In the genomic region with DNA sequence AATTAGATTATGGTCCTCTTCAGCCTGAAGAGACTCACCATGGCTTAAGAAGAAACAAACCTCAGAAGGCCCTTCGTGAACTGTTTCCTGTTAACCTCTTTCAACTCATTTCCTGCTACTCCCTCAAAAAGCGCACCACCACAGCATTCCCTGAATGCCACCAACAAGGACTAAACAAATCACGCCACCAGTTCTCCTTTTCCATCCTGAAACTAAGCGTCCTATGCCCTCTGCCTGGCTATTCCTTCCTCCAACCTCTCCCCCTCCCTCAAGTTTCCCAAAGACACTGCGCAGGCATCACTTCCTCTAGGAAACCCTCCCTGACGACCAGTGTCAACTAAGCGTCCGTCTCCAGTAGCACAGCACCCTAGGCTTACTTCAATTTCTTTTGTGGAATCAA, we compare ENCODE assay signal across 12 cellular contexts. TPM values are rescaled to one million over a fixed set of nuclear protein-coding genes. Genes with fewer than 3 reads are reported as not detected.
A peak's percentile ranks its signal among the peaks of the same experiment; 100 is the strongest.
DNase-seq lines count a peak whose midpoint lies in the region; ATAC-seq, FAIRE-seq and TF ChIP-seq lines count a peak whose summit lies in the region.
"Had no signal": no experiment of that assay in that cellular context is flagged by ENCODE, and none has a peak within 500 bp of the region (broad histone marks: within the 10 kb centered on the region; RNA-seq: fewer than 3 reads in every experiment).

No MANE protein-coding gene starts in this region.

- peak overlapping the region; percentile 3 for H2BK5ac ChIP-seq in IMR-90 (ENCODE audit: low read depth, low read length, poor library complexity, severe bottlenecking)

- BruUV-seq in IMR-90 (replicated peaks; lab: Mats Ljungman, UMichigan) (no TSS peak), endothelial cell of umbilical vein (replicated peaks; lab: Mats Ljungman, UMichigan) (no TSS peak)

- DNase-seq in AG04450 (ENCODE audit: low read depth, low spot score) (no peak), IMR-90 (no peak), endothelial cell of umbilical vein (ENCODE audit: low read depth, low spot score) (peak; percentile 46), HCEC 1CT (no peak), NCI-H1105 treated with DMSO at 0.1 percent for 48 hours (lab: John Stamatoyannopoulos, UW) (no peak)
- DNase-seq: foreskin keratinocyte; stimulated activated CD4-positive, alpha-beta T cell treated with anti-CD3 and anti-CD28 coated beads, Interleukin-4, amount 100 ng/mL, for 24 hours; testis had no signal

- H3K9ac ChIP-seq in IMR-90 (ENCODE audit: low read depth, low read length) (no peak overlapping the region), endothelial cell of umbilical vein (replicated peaks; ENCODE audit: extremely low read depth, insufficient read depth, low read length) (peak overlapping the region; percentile 32)

- H2AK9ac ChIP-seq in IMR-90 (replicated peaks; ENCODE audit: low read depth, low read length, poor library complexity) = peak overlapping the region; percentile 37

- no peak overlapping the region for H3K14ac ChIP-seq in IMR-90 (replicated peaks; ENCODE audit: low read depth, low read length)

- H2AFZ ChIP-seq in IMR-90 (replicated peaks; ENCODE audit: low read length, poor library complexity) = no peak overlapping the region
- H2AFZ ChIP-seq in endothelial cell of umbilical vein (ENCODE audit: low read depth, low read length) = no peak overlapping the region

- H3K18ac ChIP-seq in IMR-90 (ENCODE audit: low read depth, low read length) = no peak overlapping the region

- FAIRE-seq in endothelial cell of umbilical vein (lab: Jason Lieb, UNC) = peak; percentile 35

- H3K79me2 ChIP-seq in endothelial cell of umbilical vein (ENCODE audit: control insufficient read depth, insufficient read depth, low read length) = peaks cover 100% of the 10 kb centered on the region

- peaks cover 98% of the 10 kb centered on the region for H4K20me1 ChIP-seq in IMR-90 (ENCODE audit: insufficient read depth, low read length)
- H4K20me1 ChIP-seq in endothelial cell of umbilical vein (replicated peaks; ENCODE audit: control insufficient read depth, extremely low read depth, insufficient read depth, low read length) = peaks cover 18% of the 10 kb centered on the region

- H3K79me1 ChIP-seq in IMR-90 (ENCODE audit: low read depth in 1 of 2, low read length in 2 of 2) = peaks cover 20 to 73% of the 10 kb centered on the region in 2 experiments

- TF ChIP-seq POLR2A in IMR-90 (IDR thresholded peaks at IDR 0.05; ENCODE audit: low read depth, low read length) (no peak), endothelial cell of umbilical vein (IDR thresholded peaks at IDR 0.05; ENCODE audit: low read depth, low read length) (no peak)

- in situ Hi-C loops in IMR-90 (cut with MboI; ENCODE audit: low sequenced_read_pairs) = no loop called here

- no peak overlapping the region for H2BK15ac ChIP-seq in IMR-90 (ENCODE audit: low read depth, low read length)

- H3K9me1 ChIP-seq in IMR-90 (ENCODE audit: insufficient read depth, low read length) (peaks cover 29% of the 10 kb centered on the region), endothelial cell of umbilical vein (replicated peaks; ENCODE audit: control insufficient read depth, extremely low read depth, insufficient read depth, low read length) (no peaks in the 10 kb centered on the region)

- intact Hi-C loops in IMR-90 (cut with micrococcal nuclease) = no loop called here
- intact Hi-C loops in endothelial cell of umbilical vein (cut with micrococcal nuclease) = no loop called here

- no peak overlapping the region for H4K91ac ChIP-seq in IMR-90 (ENCODE audit: insufficient read depth, low read depth, low read length)

- H4K8ac ChIP-seq in IMR-90 (ENCODE audit: low read depth in 2 of 2, low read length in 2 of 2) = no peak overlapping the region

- H3K36me3 ChIP-seq in IMR-90 (ENCODE audit: control insufficient read depth, insufficient read depth, low read length) = peaks cover 63% of the 10 kb centered on the region
- H3K36me3 ChIP-seq in endothelial cell of umbilical vein (ENCODE audit: control insufficient read depth in 2 of 2, extremely low read depth in 1 of 2, insufficient read depth in 2 of 2, low read length in 2 of 2) = peaks cover 25 to 28% of the 10 kb centered on the region in 2 experiments
- peaks cover 25 to 51% of the 10 kb centered on the region in 2 donors for H3K36me3 ChIP-seq in muscle layer of duodenum (ENCODE audit: control insufficient read depth in 1 of 2, insufficient read depth in 2 of 2, low read length in 2 of 2)

- dilution Hi-C loops in IMR-90 (cut with HindIII; ENCODE audit: low sequenced_read_pairs, unreplicated experiment) (no loop called here), endothelial cell of umbilical vein (cut with MboI; ENCODE audit: extremely low pct_ligation_motif_present, low sequenced_read_pairs) (no loop called here)

- H3K4me2 ChIP-seq in IMR-90 (ENCODE audit: low read depth, low read length) (no peak overlapping the region), endothelial cell of umbilical vein (ENCODE audit: insufficient read depth, low read length) (peak overlapping the region; percentile 54)

- TF ChIP-seq CTCF in AG04450 (IDR thresholded peaks at IDR 0.05; ENCODE audit: low read depth, low read length) (no peak), IMR-90 (conservative IDR thresholded peaks at IDR 0.05; ENCODE audit: low read depth, low read length) (no peak), endothelial cell of umbilical vein (IDR thresholded peaks at IDR 0.05; ENCODE audit: extremely low read depth in 1 of 2, insufficient read depth in 1 of 2, low read depth in 1 of 2, low read length in 2 of 2) (no peak)

- H3K23ac ChIP-seq in IMR-90 (ENCODE audit: low read depth, low read length) = no peak overlapping the region

- H2BK20ac ChIP-seq in IMR-90 (ENCODE audit: low read depth, low read length) = no peak overlapping the region

- H3K27ac ChIP-seq in AG04450 (ENCODE audit: low read depth, low read length) (peak overlapping the region; percentile 39), IMR-90 (ENCODE audit: insufficient read depth, low read length) (no peak overlapping the region), endothelial cell of umbilical vein (ENCODE audit: insufficient read depth, low read depth, low read length) (peak overlapping the region; percentile 43), muscle layer of duodenum (ENCODE audit: low read length) (peak overlapping the region; percentile 53)
- H3K27ac ChIP-seq: foreskin keratinocyte, SJSA1, testis had no signal

- H3K56ac ChIP-seq in IMR-90 (ENCODE audit: extremely low read depth, insufficient read depth, low read length) = no peak overlapping the region

- H3K9me3 ChIP-seq in AG04450 (ENCODE audit: control insufficient read depth, insufficient read depth, low read length) (no peaks in the 10 kb centered on the region; the same call in 1 of the 2 replicates), IMR-90 (ENCODE audit: control insufficient read depth, insufficient read depth, low read length) (no peaks in the 10 kb centered on the region), endothelial cell of umbilical vein (replicated peaks; ENCODE audit: control insufficient read depth, insufficient read depth, low read length) (no peaks in the 10 kb centered on the region), muscle layer of duodenum (ENCODE audit: control insufficient read depth in 1 of 2, low read length in 2 of 2) (no peaks in the 10 kb centered on the region)
- H3K9me3 ChIP-seq: SJSA1, testis had no signal

- H4K5ac ChIP-seq in IMR-90 (ENCODE audit: low read depth, low read length) = no peak overlapping the region

- CTCF ChIA-PET in AG04450 (lab: Charles Lee) = no interaction called here
- CTCF ChIA-PET in IMR-90 (lab: Yijun Ruan, JAX) = no interaction called here
- CTCF ChIA-PET in endothelial cell of umbilical vein (lab: Charles Lee) = no interaction called here

- no peaks in the 10 kb centered on the region for H3K27me3 ChIP-seq in AG04450 (ENCODE audit: control insufficient read depth, insufficient read depth, low read length)
- no peaks in the 10 kb centered on the region for H3K27me3 ChIP-seq in IMR-90 (ENCODE audit: control insufficient read depth, insufficient read depth, low read length)
- H3K27me3 ChIP-seq in endothelial cell of umbilical vein (ENCODE audit: control insufficient read depth in 2 of 2, insufficient read depth in 2 of 2, low read length in 2 of 2) = no peaks in the 10 kb centered on the region
- H3K27me3 ChIP-seq in muscle layer of duodenum (ENCODE audit: low read depth, low read length) = no peaks in the 10 kb centered on the region
- H3K27me3 ChIP-seq: foreskin keratinocyte, SJSA1, testis had no signal

- no peak for TF ChIP-seq RAD21 in IMR-90 (IDR thresholded peaks at IDR 0.05; ENCODE audit: low read length)

- no peak overlapping the region for H2BK120ac ChIP-seq in IMR-90 (ENCODE audit: low read depth, low read length)

- POLR2A ChIA-PET in AG04450 (lab: Yijun Ruan, JAX) = no interaction called here
- POLR2A ChIA-PET in IMR-90 (lab: Charles Lee; ENCODE audit: unreplicated experiment) = no interaction called here
- POLR2A ChIA-PET in endothelial cell of umbilical vein (lab: Charles Lee) = no interaction called here

- WGBS in IMR-90 (ENCODE audit: extremely low coverage in 2 of 2, insufficient read length in 1 of 2), 2 experiments = 96% methylated on average over 7 of the region's 8 CpGs; no CpG with 5 or more reads in 1 of the 2 experiments

- no peak overlapping the region for H3K4ac ChIP-seq in IMR-90 (ENCODE audit: low read depth, low read length)

- H3K4me3 ChIP-seq in AG04450 (ENCODE audit: low read depth, low read length) = no peak overlapping the region
- no peak overlapping the region for H3K4me3 ChIP-seq in IMR-90 (ENCODE audit: insufficient read depth, low read depth, low read length)
- H3K4me3 ChIP-seq in endothelial cell of umbilical vein (replicated peaks in 1 of 3; ENCODE audit: insufficient read depth in 1 of 3, low read depth in 1 of 3, low read length in 3 of 3) = no peak overlapping the region
- no peak overlapping the region for H3K4me3 ChIP-seq in muscle layer of duodenum (ENCODE audit: low read depth in 1 of 2, low read length in 2 of 2)
- H3K4me3 ChIP-seq: SJSA1, testis had no signal

- no peak for ATAC-seq in IMR-90 (ENCODE audit: low read depth)
- no peak for ATAC-seq in HG03196 (IDR thresholded peaks at IDR 0.05; ENCODE audit: unreplicated experiment)
- no peak for ATAC-seq in GM21717 (IDR thresholded peaks at IDR 0.05; ENCODE audit: unreplicated experiment)
- ATAC-seq: foreskin keratinocyte had no signal

- peaks cover 13% of the 10 kb centered on the region for H3K4me1 ChIP-seq in IMR-90 (ENCODE audit: control insufficient read depth, insufficient read depth, low read length)
- H3K4me1 ChIP-seq in endothelial cell of umbilical vein (ENCODE audit: control insufficient read depth, extremely low read depth, insufficient read depth, low read length) = peaks cover 30% of the 10 kb centered on the region
- peaks cover 0 to 8% of the 10 kb centered on the region in 2 donors for H3K4me1 ChIP-seq in muscle layer of duodenum (ENCODE audit: control insufficient read depth in 1 of 2, insufficient read depth in 2 of 2, low read length in 2 of 2)

- H2AK5ac ChIP-seq in IMR-90 (ENCODE audit: low read depth, low read length) = no peak overlapping the region; the same call in 1 of the 2 replicates

RNA-seq across cellular contexts. Expression of a gene that starts 12.0 kb away (rescaled TPM):
- polyA plus RNA-seq in AG04450 (2011; rRNA removed) (91.5 and 91.6 TPM in 2 replicates), IMR-90 (2012; rRNA removed) (56.9 and 64.9 TPM in 2 replicates), endothelial cell of umbilical vein (41.3 and 55.6 TPM in 2 replicates)
- 117 and 129 TPM in 2 replicates for polyA minus RNA-seq in AG04450 (2011; rRNA and poly(A)+ RNA removed)
- total RNA-seq in IMR-90 (2012; rRNA removed) (40.1 and 58.6 TPM in 2 replicates), endothelial cell of umbilical vein (199 and 205 TPM in 2 replicates)
- 26.6 and 33.4 TPM in 2 replicates for polyA plus RNA-seq in IMR-90 (2012; cell fraction: cytosol; rRNA removed)
- polyA plus RNA-seq in IMR-90 (2012; cell fraction: nucleus; rRNA removed; ENCODE audit: low replicate concordance) = 15.8 and 33.2 TPM in 2 replicates
- polyA plus RNA-seq in endothelial cell of umbilical vein (2011; cell fraction: cytosol; rRNA removed) = 62.4 and 66.2 TPM in 2 replicates
- polyA plus RNA-seq in endothelial cell of umbilical vein (2011; cell fraction: nucleus; rRNA removed) = 38.7 and 46.1 TPM in 2 replicates
- 145 and 187 TPM in 2 replicates for polyA plus RNA-seq in endothelial cell of umbilical vein (2012)
- polyA minus RNA-seq in endothelial cell of umbilical vein = 94.8 and 112 TPM in 2 replicates
- polyA minus RNA-seq in endothelial cell of umbilical vein (2011; cell fraction: cytosol; rRNA and poly(A)+ RNA removed) = 82.6 TPM
- polyA minus RNA-seq in endothelial cell of umbilical vein (2011; cell fraction: nucleus; rRNA and poly(A)+ RNA removed) = 34.6 and 36.4 TPM in 2 replicates

RNA-seq across cellular contexts. Expression of a gene that starts 44.3 kb away (rescaled TPM):
- polyA plus RNA-seq in AG04450 (2011; rRNA removed) (290 and 526 TPM in 2 replicates), IMR-90 (2012; rRNA removed) (1,363 and 1,841 TPM in 2 replicates), endothelial cell of umbilical vein (3,130 and 5,305 TPM in 2 replicates)
- polyA minus RNA-seq in AG04450 (2011; rRNA and poly(A)+ RNA removed) = 75.3 and 81.1 TPM in 2 replicates
- total RNA-seq in IMR-90 (2012; rRNA removed) (33.2 and 48.6 TPM in 2 replicates), endothelial cell of umbilical vein (1,711 and 1,748 TPM in 2 replicates)
- 2,238 and 2,632 TPM in 2 replicates for polyA plus RNA-seq in IMR-90 (2012; cell fraction: cytosol; rRNA removed)
- 412 and 1,178 TPM in 2 replicates for polyA plus RNA-seq in IMR-90 (2012; cell fraction: nucleus; rRNA removed; ENCODE audit: low replicate concordance)
- 1,445 and 1,938 TPM in 2 replicates for polyA plus RNA-seq in endothelial cell of umbilical vein (2011; cell fraction: cytosol; rRNA removed)
- 390 and 520 TPM in 2 replicates for polyA plus RNA-seq in endothelial cell of umbilical vein (2011; cell fraction: nucleus; rRNA removed)
- polyA plus RNA-seq in endothelial cell of umbilical vein (2012) = 685 and 1,218 TPM in 2 replicates
- 292 and 359 TPM in 2 replicates for polyA minus RNA-seq in endothelial cell of umbilical vein
- polyA minus RNA-seq in endothelial cell of umbilical vein (2011; cell fraction: cytosol; rRNA and poly(A)+ RNA removed) = 138 TPM
- 63.3 and 204 TPM in 2 replicates for polyA minus RNA-seq in endothelial cell of umbilical vein (2011; cell fraction: nucleus; rRNA and poly(A)+ RNA removed)
